8 cellular contexts compared by ENCODE assay signal in the genomic region with DNA sequence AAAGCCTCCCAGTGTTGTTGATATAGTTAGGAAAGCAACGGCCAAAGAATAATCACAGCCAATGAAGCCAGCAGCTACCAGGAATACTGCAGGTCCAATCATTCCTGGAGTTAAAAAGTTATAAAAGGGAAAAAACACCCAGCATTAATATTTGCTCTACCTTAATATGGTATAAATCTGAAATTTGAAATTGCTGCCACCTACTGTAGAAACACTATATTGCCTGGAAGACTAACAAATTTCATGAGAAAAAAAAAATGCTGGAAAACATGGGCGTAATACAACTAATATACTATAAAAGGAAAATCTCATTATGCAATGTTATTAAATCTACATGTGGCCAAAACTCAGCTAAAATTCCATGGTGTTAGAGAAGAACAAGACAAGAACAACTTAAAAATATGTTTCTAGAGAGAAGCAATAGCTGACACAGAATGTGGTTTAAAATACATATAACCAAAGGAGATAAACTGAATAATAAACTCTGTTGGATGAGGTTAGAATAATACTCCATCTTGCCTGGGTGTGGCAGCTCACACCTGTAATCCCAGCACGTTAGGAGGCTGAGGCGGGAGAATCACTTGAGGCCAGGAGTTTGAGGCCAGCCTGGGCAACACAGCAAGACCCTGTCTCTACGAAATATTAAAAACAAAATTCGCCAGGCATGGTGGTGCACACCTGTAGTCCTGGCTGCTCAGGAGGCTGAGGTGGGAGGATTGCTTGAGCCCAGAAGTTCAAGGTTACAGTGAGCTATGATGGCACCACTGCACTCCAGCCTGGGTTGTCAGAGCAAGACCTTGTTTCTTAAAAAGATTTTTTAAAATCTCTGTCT. TPM values are rescaled to one million over a fixed set of nuclear protein-coding genes. Genes with fewer than 3 reads are reported as not detected.
DNase-seq lines count a peak whose midpoint lies in the region; ATAC-seq, FAIRE-seq and TF ChIP-seq lines count a peak whose summit lies in the region.

No MANE protein-coding gene starts in this region.

- H3K9me3 ChIP-seq in lower lobe of right lung, result no peaks in the 10 kb centered on the region

- H3K36me3 ChIP-seq in lower lobe of right lung, result peaks cover 88% of the 10 kb centered on the region

- peaks cover 7% of the 10 kb centered on the region for H3K4me1 ChIP-seq in lower lobe of right lung

- TF ChIP-seq CTCF in lower lobe of right lung (IDR thresholded peaks at IDR 0.05), result peak; percentile 71

- H3K27me3 ChIP-seq in lower lobe of right lung (ENCODE audit: low read depth), result no peaks in the 10 kb centered on the region

- peak; percentile 73 for FAIRE-seq in colon (lab: Jason Lieb, UNC)

- H3K27ac ChIP-seq in lower lobe of right lung, result no peak overlapping the region

- ATAC-seq in GM18511 (IDR thresholded peaks at IDR 0.05; ENCODE audit: unreplicated experiment) (peak; percentile 62), lower lobe of right lung (peak; percentile 61 to 83), HG02884 (IDR thresholded peaks at IDR 0.05; ENCODE audit: unreplicated experiment) (no peak), GM18867 (IDR thresholded peaks at IDR 0.05; ENCODE audit: unreplicated experiment) (no peak)

- intact Hi-C loops in lower lobe of right lung (cut with DNase I), result no loop called here

- H3K4me3 ChIP-seq in lower lobe of right lung, result no peak overlapping the region

- DNase-seq in Ammon's horn (ENCODE audit: low spot score) (peak; percentile 35), NCI-H774 (lab: John Stamatoyannopoulos, UW) (peak; percentile 19), lower lobe of right lung (no peak), GM19238 (ENCODE audit: insufficient read length, low spot score) (no peak)

RNA-seq across cellular contexts. Expression of gene SLC17A5, which starts 43.1 kb away (rescaled TPM):
- total RNA-seq in lower lobe of right lung, result 25.9 TPM

Comparison
In these comparisons a context has a peak if more than half of its experiments do, and no peak if none do; other contexts are left out.
1. DNase-seq: peak in Ammon's horn (single experiment) and NCI-H774 (single experiment); none in lower lobe of right lung (single experiment) and GM19238 (single experiment).
2. ATAC-seq: peak in GM18511 (single experiment) and lower lobe of right lung (2 of 2); none in HG02884 (single experiment) and GM18867 (single experiment).